Comparison of ENCODE assay signal across 8 cellular contexts in genomic region chr2:239266779-239267410, GRCh38.
DNase-seq lines count a peak whose midpoint lies in the region; ATAC-seq and TF ChIP-seq lines count a peak whose summit lies in the region.

No MANE protein-coding gene starts in this region.

- peaks cover 86% of the 10 kb centered on the region for H3K4me1 Mint-ChIP-seq in activated naive CD4-positive, alpha-beta T cell treated with anti-CD3 and anti-CD28 coated beads, Interleukin-2, amount 50 U/mL, for 24 hours
- H3K4me1 Mint-ChIP-seq in T-cell (peaks cover 85 to 90% (median 89%) of the 10 kb centered on the region in 3 donors), immature natural killer cell (peaks cover 85 to 86% of the 10 kb centered on the region in 2 donors)

- H3K27ac ChIP-seq in tibial nerve (peak overlapping the region; percentile 2 to 86 (median 76)), foreskin keratinocyte (no peak overlapping the region)

- no peaks in the 10 kb centered on the region for H3K9me3 ChIP-seq in tibial nerve
- no peaks in the 10 kb centered on the region for H3K9me3 ChIP-seq in HAP-1

- WGBS in tibial nerve, 2 donors = 84% methylated on average over 16 of the region's 16 CpGs

- no peak for TF ChIP-seq EP300 in tibial nerve (IDR thresholded peaks at IDR 0.05)

- peak in 2 of 4 experiments; percentile 3 to 6 for ATAC-seq in T-cell (replicated peaks in 1 of 4)
- no peak for ATAC-seq in foreskin keratinocyte

- no peak for TF ChIP-seq CTCF in tibial nerve (IDR thresholded peaks at IDR 0.05)
- TF ChIP-seq CTCF in foreskin keratinocyte (conservative IDR thresholded peaks at IDR 0.05) = no peak

- POLR2A ChIA-PET in T-cell (lab: Charles Lee) = interaction anchor here in 1 of 2 donors (0.6 to 1.4 kb wide), 5 partner anchors 8 to 134 kb away, joined by 3 to 9 read pairs (median 5); partner anchors contain the start of gene HDAC4

- H3K27me3 Mint-ChIP-seq in activated naive CD4-positive, alpha-beta T cell treated with anti-CD3 and anti-CD28 coated beads, Interleukin-2, amount 50 U/mL, for 24 hours = no peaks in the 10 kb centered on the region
- H3K27me3 Mint-ChIP-seq in T-cell (no peaks in the 10 kb centered on the region), immature natural killer cell (ENCODE audit: low read depth in 3 of 3) (peaks cover 7 to 20% (median 17%) of the 10 kb centered on the region in 3 donors)

- H3K4me3 ChIP-seq in tibial nerve = peak overlapping the region in 1 of 4 donors; percentile 19
- no peak overlapping the region for H3K4me3 ChIP-seq in HAP-1

- H3K27ac Mint-ChIP-seq in activated naive CD4-positive, alpha-beta T cell treated with anti-CD3 and anti-CD28 coated beads, Interleukin-2, amount 50 U/mL, for 24 hours = peak overlapping the region; percentile 91
- H3K27ac Mint-ChIP-seq in T-cell (peak overlapping the region; percentile 98 to 99), immature natural killer cell (peak overlapping the region; percentile 95 to 100 (median 99))

- H3K9me3 Mint-ChIP-seq in activated naive CD4-positive, alpha-beta T cell treated with anti-CD3 and anti-CD28 coated beads, Interleukin-2, amount 50 U/mL, for 24 hours = no peaks in the 10 kb centered on the region
- H3K9me3 Mint-ChIP-seq in T-cell (no peaks in the 10 kb centered on the region), immature natural killer cell (no peaks in the 10 kb centered on the region)

- H3K36me3 ChIP-seq in tibial nerve (no peaks in the 10 kb centered on the region), HAP-1 (replicated peaks) (no peaks in the 10 kb centered on the region)

- H3K4me3 Mint-ChIP-seq in activated naive CD4-positive, alpha-beta T cell treated with anti-CD3 and anti-CD28 coated beads, Interleukin-2, amount 50 U/mL, for 24 hours = peak overlapping the region; percentile 89
- H3K4me3 Mint-ChIP-seq in T-cell = peak overlapping the region; percentile 87 to 95 (median 89)
- H3K4me3 Mint-ChIP-seq in immature natural killer cell = peak overlapping the region; percentile 92 to 98 (median 98)

- TF ChIP-seq POLR2A in tibial nerve (IDR thresholded peaks at IDR 0.05) = no peak

- H3K4me1 ChIP-seq in tibial nerve (peaks cover 0 to 86% (median 64%) of the 10 kb centered on the region in 4 donors), HAP-1 (peaks cover 2% of the 10 kb centered on the region; the same call in 1 of the 2 replicates), foreskin keratinocyte (no peaks in the 10 kb centered on the region)

- DNase-seq in activated naive CD4-positive, alpha-beta T cell (lab: John Stamatoyannopoulos, UW) = no peak
- DNase-seq in T-cell (peak in 2 of 34 experiments; percentile 27), immature natural killer cell (no peak), tibial nerve (ENCODE audit: low spot score in 2 of 2) (no peak), medulla oblongata (ENCODE audit: extremely low spot score) (no peak), HAP-1 (ENCODE audit: low spot score in 2 of 2) (no peak), foreskin keratinocyte (no peak)

- CTCF ChIA-PET in T-cell (lab: Charles Lee) = interaction anchor here (0.6 to 2.1 kb wide), 19 partner anchors 11 to 1264 kb away, joined by 3 to 16 read pairs (median 4); partner anchors contain the start of gene HDAC4 (in 1 of the 2)

- H3K27me3 ChIP-seq in tibial nerve = no peaks in the 10 kb centered on the region
- H3K27me3 ChIP-seq in HAP-1 (ENCODE audit: low read depth) = no peaks in the 10 kb centered on the region
- no peaks in the 10 kb centered on the region for H3K27me3 ChIP-seq in foreskin keratinocyte

- in situ Hi-C loops in HAP-1 (cut with MboI; ENCODE audit: low sequenced_read_pairs) = no loop called here

- H3K36me3 Mint-ChIP-seq in activated naive CD4-positive, alpha-beta T cell treated with anti-CD3 and anti-CD28 coated beads, Interleukin-2, amount 50 U/mL, for 24 hours = peaks cover 6% of the 10 kb centered on the region
- H3K36me3 Mint-ChIP-seq in T-cell (peaks cover 12% of the 10 kb centered on the region), immature natural killer cell (peaks cover 0 to 9% (median 0%) of the 10 kb centered on the region in 3 donors)
